ENCODE assay signal across 8 cellular contexts in genomic region chr15:73982251-73982962, GRCh38. TPM values are rescaled to one million over a fixed set of nuclear protein-coding genes. Genes with fewer than 3 reads are reported as not detected.
DNase-seq lines count a peak whose midpoint lies in the region; ATAC-seq and TF ChIP-seq lines count a peak whose summit lies in the region.

No MANE protein-coding gene starts in this region.

- POLR2A ChIA-PET in naive thymus-derived CD8-positive, alpha-beta T cell (lab: Charles Lee): interaction anchor here (1.3 to 3.0 kb wide), 3 partner anchors 10 to 25 kb away, joined by 4 to 13 read pairs (median 4); partner anchors contain the start of genes PML and STOML1

- H3K4me3 ChIP-seq in epithelial cell of proximal tubule (ENCODE audit: low read depth, low read length): peak overlapping the region; percentile 22
- H3K4me3 ChIP-seq in endodermal cell (ENCODE audit: low read length): no peak overlapping the region

- no peaks in the 10 kb centered on the region for H3K9me3 Mint-ChIP-seq in activated T-cell treated with anti-CD3 and anti-CD28 coated beads, Interleukin-2, amount 50 U/mL, for 4 hours
- no peaks in the 10 kb centered on the region for H3K9me3 Mint-ChIP-seq in naive thymus-derived CD8-positive, alpha-beta T cell
- H3K9me3 Mint-ChIP-seq in endodermal cell: no peaks in the 10 kb centered on the region

- DNase-seq in activated T-cell treated with anti-CD3 and anti-CD28 coated beads, Interleukin-2, amount 50 U/mL, for 4 hours: no peak
- no peak for DNase-seq in activated T-cell treated with anti-CD3 and anti-CD28 coated beads, Interleukin-2, amount 50 U/mL, for 1 hour
- DNase-seq in T-helper 17 cell (no peak), epithelial cell of proximal tubule (ENCODE audit: low read depth) (peak; percentile 58), endodermal cell (no peak)
- peak in 3 of 10 donors; percentile 33 to 46 (median 40) for DNase-seq in naive thymus-derived CD8-positive, alpha-beta T cell

- H3K27ac Mint-ChIP-seq in T-helper 17 cell (peak overlapping the region; percentile 92), endodermal cell (no peak overlapping the region)
- peak overlapping the region in 9 of 10 donors; percentile 74 to 93 (median 88) for H3K27ac Mint-ChIP-seq in naive thymus-derived CD8-positive, alpha-beta T cell

- no peaks in the 10 kb centered on the region for H3K36me3 ChIP-seq in endodermal cell (ENCODE audit: control insufficient read depth, insufficient read depth, low read length)

- peaks cover 10% of the 10 kb centered on the region for H3K27me3 ChIP-seq in endodermal cell (ENCODE audit: control insufficient read depth, insufficient read depth, low read length, poor library complexity, severe bottlenecking)

- no peaks in the 10 kb centered on the region for H3K9me3 ChIP-seq in T-helper 17 cell (ENCODE audit: control insufficient read depth, low read length, poor library complexity, severe bottlenecking)
- H3K9me3 ChIP-seq in endodermal cell (ENCODE audit: control insufficient read depth, low read length): no peaks in the 10 kb centered on the region

- H3K27me3 Mint-ChIP-seq in activated T-cell treated with anti-CD3 and anti-CD28 coated beads, Interleukin-2, amount 50 U/mL, for 4 hours (ENCODE audit: low read depth): no peaks in the 10 kb centered on the region
- no peaks in the 10 kb centered on the region for H3K27me3 Mint-ChIP-seq in T-helper 17 cell
- no peaks in the 10 kb centered on the region for H3K27me3 Mint-ChIP-seq in naive thymus-derived CD8-positive, alpha-beta T cell
- H3K27me3 Mint-ChIP-seq in endodermal cell (ENCODE audit: insufficient read depth): peaks cover 3% of the 10 kb centered on the region

- TF ChIP-seq CTCF in epithelial cell of proximal tubule (conservative IDR thresholded peaks at IDR 0.05; ENCODE audit: low read depth, low read length) (no peak), endodermal cell (conservative IDR thresholded peaks at IDR 0.05) (no peak)

- no peak overlapping the region for H3K9ac ChIP-seq in endodermal cell (ENCODE audit: extremely low read depth, low read length, poor library complexity, severe bottlenecking)

- no peak overlapping the region for H3K27ac ChIP-seq in endodermal cell (ENCODE audit: low read depth, low read length)

- peaks cover 37% of the 10 kb centered on the region for H3K4me1 Mint-ChIP-seq in activated T-cell treated with anti-CD3 and anti-CD28 coated beads, Interleukin-2, amount 50 U/mL, for 4 hours (ENCODE audit: low read depth)
- H3K4me1 Mint-ChIP-seq in T-helper 17 cell (peaks cover 27% of the 10 kb centered on the region), endodermal cell (no peaks in the 10 kb centered on the region)
- peaks cover 21 to 77% (median 39%) of the 10 kb centered on the region in 4 donors for H3K4me1 Mint-ChIP-seq in naive thymus-derived CD8-positive, alpha-beta T cell

- 89 to 92% methylated on average over 3 to 8 of the region's 8 CpGs for WGBS in endodermal cell (ENCODE audit: insufficient coverage in 1 of 2, insufficient read length in 1 of 2), 2 experiments

- peak overlapping the region; percentile 53 for H3K4me3 Mint-ChIP-seq in activated T-cell treated with anti-CD3 and anti-CD28 coated beads, Interleukin-2, amount 50 U/mL, for 4 hours
- H3K4me3 Mint-ChIP-seq in T-helper 17 cell: peak overlapping the region; percentile 66
- H3K4me3 Mint-ChIP-seq in naive thymus-derived CD8-positive, alpha-beta T cell: peak overlapping the region in 9 of 10 donors; percentile 25 to 88 (median 66)
- H3K4me3 Mint-ChIP-seq in endodermal cell: no peak overlapping the region

- no peaks in the 10 kb centered on the region for H3K4me1 ChIP-seq in endodermal cell (ENCODE audit: control insufficient read depth, insufficient read depth, low read length)

- ATAC-seq in activated T-cell treated with anti-CD3 and anti-CD28 coated beads, Interleukin-2, amount 50 U/mL, for 4 hours: peak; percentile 79 to 82
- ATAC-seq in T-helper 17 cell (peak; percentile 77), HG03354 (IDR thresholded peaks at IDR 0.05; ENCODE audit: poor library complexity, severe bottlenecking, unreplicated experiment) (no peak), HG03460 (IDR thresholded peaks at IDR 0.05; ENCODE audit: unreplicated experiment) (no peak)
- peak; percentile 87 to 90 for ATAC-seq in naive thymus-derived CD8-positive, alpha-beta T cell

- H3K36me3 Mint-ChIP-seq in activated T-cell treated with anti-CD3 and anti-CD28 coated beads, Interleukin-2, amount 50 U/mL, for 4 hours (ENCODE audit: insufficient read depth): peaks cover 10% of the 10 kb centered on the region
- H3K36me3 Mint-ChIP-seq in T-helper 17 cell (ENCODE audit: low read depth) (peaks cover 8% of the 10 kb centered on the region), endodermal cell (ENCODE audit: low read depth) (no peaks in the 10 kb centered on the region)
- H3K36me3 Mint-ChIP-seq in naive thymus-derived CD8-positive, alpha-beta T cell: peaks cover 0 to 19% (median 6%) of the 10 kb centered on the region in 3 donors

RNA-seq across cellular contexts. Expression of gene STOML1, which starts 9.7 kb away (rescaled TPM):
- total RNA-seq in activated T-cell treated with anti-CD3 and anti-CD28 coated beads, Interleukin-2, amount 50 U/mL, for 4 hours: 10 to 100 TPM; 14.6 to 17.9 (median 16.4) TPM
- total RNA-seq in T-helper 17 cell (1 to 10 TPM; 3.7 to 5.6 TPM), epithelial cell of proximal tubule (13.5 and 26.4 TPM in 2 replicates), endodermal cell (1 to 10 TPM; 4.4 to 5.5 TPM)
- total RNA-seq in naive thymus-derived CD8-positive, alpha-beta T cell: 10 to 100 TPM; 10.4 to 10.8 TPM
- polyA plus RNA-seq in naive thymus-derived CD8-positive, alpha-beta T cell: 10 to 100 TPM in 2 of 3 donors, 1 to 10 TPM in 1; 9.6 to 15.6 (median 12.6) TPM
- 7.9 TPM for polyA plus RNA-seq in endodermal cell (2013, experiment 1 of 2)
- polyA plus RNA-seq in endodermal cell (2013, experiment 2 of 2): 6.8 TPM

RNA-seq across cellular contexts. Expression of gene PML, which starts 12.1 kb away (rescaled TPM):
- total RNA-seq in activated T-cell treated with anti-CD3 and anti-CD28 coated beads, Interleukin-2, amount 50 U/mL, for 4 hours: 10 to 100 TPM; 34.9 to 39.1 (median 34.9) TPM
- total RNA-seq in T-helper 17 cell: 10 to 100 TPM; 47.6 to 52.6 TPM
- total RNA-seq in epithelial cell of proximal tubule: 74.8 and 78.9 TPM in 2 replicates
- 10 to 100 TPM; 53.1 to 57.9 TPM for total RNA-seq in naive thymus-derived CD8-positive, alpha-beta T cell
- 10 to 100 TPM; 12.2 to 26.9 (median 19.7) TPM for polyA plus RNA-seq in naive thymus-derived CD8-positive, alpha-beta T cell
- total RNA-seq in endodermal cell: 10 to 100 TPM; 26.5 to 28.9 TPM
- polyA plus RNA-seq in endodermal cell (2013, experiment 1 of 2): 25.5 TPM
- polyA plus RNA-seq in endodermal cell (2013, experiment 2 of 2): 23.7 TPM

RNA-seq across cellular contexts. Expression of gene LOXL1, which starts 56.1 kb away (rescaled TPM):
- total RNA-seq in activated T-cell treated with anti-CD3 and anti-CD28 coated beads, Interleukin-2, amount 50 U/mL, for 4 hours: 1 to 10 TPM in 1 of 3 donors, under 1 TPM in 2; 0.65 to 1.2 (median 0.81) TPM
- total RNA-seq in T-helper 17 cell (1 to 10 TPM; 2.9 to 8.4 TPM), epithelial cell of proximal tubule (48.7 and 120 TPM in 2 replicates), endodermal cell (10 to 100 TPM; 21.3 to 31.8 TPM)
- total RNA-seq in naive thymus-derived CD8-positive, alpha-beta T cell: 1 to 10 TPM in 1 of 2 experiments, under 1 TPM in 1; 0.80 to 1.9 TPM
- 1 to 10 TPM; 1.2 to 2.0 (median 1.3) TPM for polyA plus RNA-seq in naive thymus-derived CD8-positive, alpha-beta T cell
- 92.7 TPM for polyA plus RNA-seq in endodermal cell (2013, experiment 1 of 2)
- 93.8 TPM for polyA plus RNA-seq in endodermal cell (2013, experiment 2 of 2)

Comparison
In these comparisons a context has a peak if more than half of its experiments do, and no peak if none do; other contexts are left out.
1. ATAC-seq: peak in activated T-cell treated with anti-CD3 and anti-CD28 coated beads, Interleukin-2, amount 50 U/mL, for 4 hours (2 of 2), T-helper 17 cell (single experiment) and naive thymus-derived CD8-positive, alpha-beta T cell (2 of 2); none in HG03354 (single experiment) and HG03460 (single experiment).